In the genomic region with DNA sequence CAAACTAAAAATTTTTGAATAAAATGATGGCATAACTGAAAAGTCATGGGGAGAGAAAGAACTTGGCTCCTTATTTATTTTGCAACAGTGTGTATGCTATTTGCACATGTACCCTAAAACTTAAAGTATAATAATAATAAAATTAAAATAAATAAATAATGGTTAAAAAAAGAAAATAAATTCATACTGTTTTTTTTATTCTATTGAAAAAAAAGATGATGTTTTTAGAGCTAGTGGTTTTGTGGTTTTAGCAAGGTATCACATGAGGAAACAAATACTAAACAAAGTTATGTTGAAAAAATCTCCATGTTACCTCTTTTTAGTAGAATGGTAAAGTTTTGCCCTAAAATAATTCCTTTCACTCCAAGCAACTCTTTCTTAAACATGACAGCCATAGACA, we compare ENCODE assay signal across 27 cellular contexts.
"Had no signal": no experiment of that assay in that cellular context is flagged by ENCODE, and none has a peak within 500 bp of the region (broad histone marks: within the 10 kb centered on the region; RNA-seq: fewer than 3 reads in every experiment).

No MANE protein-coding gene starts in this region.

- H3K27ac Mint-ChIP-seq: activated B cell treated with CpG ODN at 0.5 μM for 24 hours; activated naive CD4-positive, alpha-beta T cell treated with anti-CD3 and anti-CD28 coated beads, Interleukin-2, amount 10 ng/mL, durations not matched to agents 7 days and 5 days; activated T-helper 1 cell treated with anti-CD3 and anti-CD28 coated beads, Interleukin-12 subunit alpha, Interleukin-12 subunit beta, Interleukin-2, Interleukin-4 antibody, amounts not matched to agents 30 ng/mL and 10 ng/mL and 1 ng/mL, durations not matched to agents 14 hours and 24 hours and 36 hours; mesothelial cell of epicardium; neural progenitor cell; T-helper 1 cell treated with Interleukin-12 subunit alpha and Interleukin-12 subunit beta and Interleukin-4 antibody, amounts not matched to agents 30 μg/mL and 1 μg/mL, for 36 hours had no signal

- H3K36me3 ChIP-seq: neural progenitor cell, right atrium auricular region, suprapubic skin, upper lobe of right lung had no signal

- H3K9ac ChIP-seq: neural progenitor cell had no signal

- H3K9me3 ChIP-seq: heart left ventricle, right atrium auricular region, suprapubic skin, tibial artery, upper lobe of right lung had no signal

- H3K4me3 ChIP-seq: heart left ventricle, neural progenitor cell, right atrium auricular region, smooth muscle cell, suprapubic skin, tibial artery, upper lobe of right lung had no signal

- H3K27me3 Mint-ChIP-seq: activated B cell treated with CpG ODN at 0.5 μM for 24 hours; activated naive CD4-positive, alpha-beta T cell treated with anti-CD3 and anti-CD28 coated beads, Interleukin-2, amount 10 ng/mL, durations not matched to agents 7 days and 5 days; naive thymus-derived CD4-positive, alpha-beta T cell had no signal

- H3K4me2 ChIP-seq: neural progenitor cell, smooth muscle cell had no signal

- H3K27ac ChIP-seq: heart left ventricle, neural progenitor cell, right atrium auricular region, suprapubic skin, tibial artery, upper lobe of right lung had no signal

- H3K27me3 ChIP-seq: heart left ventricle, neural progenitor cell, right atrium auricular region, suprapubic skin, tibial artery, upper lobe of right lung had no signal

- H3K4me1 Mint-ChIP-seq: neural progenitor cell had no signal

- H3K4me3 Mint-ChIP-seq: activated B cell treated with CpG ODN at 0.5 μM for 24 hours; activated naive CD4-positive, alpha-beta T cell treated with anti-CD3 and anti-CD28 coated beads, Interleukin-2, amount 10 ng/mL, durations not matched to agents 7 days and 5 days; activated T-helper 1 cell treated with anti-CD3 and anti-CD28 coated beads, Interleukin-12 subunit alpha, Interleukin-12 subunit beta, Interleukin-2, Interleukin-4 antibody, amounts not matched to agents 30 ng/mL and 10 ng/mL and 1 ng/mL, durations not matched to agents 14 hours and 24 hours and 36 hours; mesothelial cell of epicardium; neural progenitor cell; T-helper 1 cell treated with Interleukin-12 subunit alpha and Interleukin-12 subunit beta and Interleukin-4 antibody, amounts not matched to agents 30 μg/mL and 1 μg/mL, for 36 hours had no signal

- H2AFZ ChIP-seq: neural progenitor cell had no signal

- H3K4me1 ChIP-seq: neural progenitor cell, right atrium auricular region, suprapubic skin, tibial artery, upper lobe of right lung had no signal

- DNase-seq: activated B cell treated with CpG ODN at 0.5 μM for 24 hours; activated CD8-positive, alpha-beta memory T cell treated with anti-CD3 and anti-CD28 coated beads, Interleukin-2, amount 50 U/mL, for 4 hours; activated gamma-delta T cell; activated naive CD4-positive, alpha-beta T cell treated with anti-CD3 and anti-CD28 coated beads, Interleukin-2, amount 10 ng/mL, durations not matched to agents 7 days and 5 days; activated T-cell treated with anti-CD3 and anti-CD28 coated beads, Interleukin-2, amount 50 U/mL, for 1 hour; amygdala; caudate nucleus; dermis blood vessel endothelial cell; effector CD8-positive, alpha-beta T cell; erythroblast; heart left ventricle; hypothalamus; naive thymus-derived CD4-positive, alpha-beta T cell; occipital lobe; stimulated activated CD4-positive, alpha-beta T cell treated with anti-CD3 and anti-CD28 coated beads, Interleukin-1b, Interleukin-23, amount 100 ng/mL, for 48 hours; stimulated activated CD4-positive, alpha-beta T cell treated with anti-CD3 and anti-CD28 coated beads, Interleukin-4, amount 100 ng/mL, for 4 hours; stimulated activated naive CD4-positive, alpha-beta T cell; SW 1271; tibial artery; upper lobe of right lung had no signal

- ATAC-seq: naive thymus-derived CD4-positive, alpha-beta T cell; upper lobe of right lung had no signal

- H3K9me3 Mint-ChIP-seq: activated B cell treated with CpG ODN at 0.5 μM for 24 hours; activated naive CD4-positive, alpha-beta T cell treated with anti-CD3 and anti-CD28 coated beads, Interleukin-2, amount 10 ng/mL, durations not matched to agents 7 days and 5 days; activated T-helper 1 cell treated with anti-CD3 and anti-CD28 coated beads, Interleukin-12 subunit alpha, Interleukin-12 subunit beta, Interleukin-2, Interleukin-4 antibody, amounts not matched to agents 30 ng/mL and 10 ng/mL and 1 ng/mL, durations not matched to agents 14 hours and 24 hours and 36 hours; mesothelial cell of epicardium; naive thymus-derived CD4-positive, alpha-beta T cell; neural progenitor cell; T-helper 1 cell treated with Interleukin-12 subunit alpha and Interleukin-12 subunit beta and Interleukin-4 antibody, amounts not matched to agents 30 μg/mL and 1 μg/mL, for 36 hours had no signal
